Comparison of ENCODE assay signal across 10 cellular contexts in genomic region chr19:495440-496332, GRCh38. TPM values are rescaled to one million over a fixed set of nuclear protein-coding genes. Genes with fewer than 3 reads are reported as not detected.
DNase-seq lines count a peak whose midpoint lies in the region; ATAC-seq and TF ChIP-seq lines count a peak whose summit lies in the region.
"Had no signal": no experiment of that assay in that cellular context is flagged by ENCODE, and none has a peak within 500 bp of the region (broad histone marks: within the 10 kb centered on the region; RNA-seq: fewer than 3 reads in every experiment).

No MANE protein-coding gene starts in this region.

- H3K36me3 ChIP-seq in DOHH2 (ENCODE audit: control insufficient read depth, low read length), result no peaks in the 10 kb centered on the region
- H3K36me3 ChIP-seq: ovary had no signal

- no peaks in the 10 kb centered on the region for H4K20me1 ChIP-seq in DOHH2 (ENCODE audit: control insufficient read depth, insufficient read depth, low read depth, low read length)

- no peak overlapping the region for H3K4me2 ChIP-seq in DOHH2 (ENCODE audit: low read length)

- no peak overlapping the region for H3K27ac Mint-ChIP-seq in activated CD8-positive, alpha-beta memory T cell treated with anti-CD3 and anti-CD28 coated beads, Interleukin-2, amount 10 ng/mL, durations not matched to agents 7 days and 5 days
- H3K27ac Mint-ChIP-seq: T-cell had no signal

- H3K4me1 Mint-ChIP-seq in activated CD8-positive, alpha-beta memory T cell treated with anti-CD3 and anti-CD28 coated beads, Interleukin-2, amount 10 ng/mL, durations not matched to agents 7 days and 5 days, result peaks cover 2% of the 10 kb centered on the region

- peaks cover 8% of the 10 kb centered on the region for H3K27me3 ChIP-seq in DOHH2 (ENCODE audit: control insufficient read depth, low read length)

- H3K9me2 ChIP-seq in DOHH2 (replicated peaks; ENCODE audit: control insufficient read depth, low read length), result no peaks in the 10 kb centered on the region

- peaks cover 10% of the 10 kb centered on the region; the same call in 1 of the 2 replicates for H3K9me3 ChIP-seq in DOHH2 (ENCODE audit: control insufficient read depth, insufficient read depth, low read length)
- H3K9me3 ChIP-seq: ovary had no signal

- ATAC-seq in activated CD8-positive, alpha-beta memory T cell treated with anti-CD3 and anti-CD28 coated beads, Interleukin-2, amount 10 ng/mL, durations not matched to agents 7 days and 5 days, result peak; percentile 40
- ATAC-seq in sciatic nerve (no peak), GM18520 (IDR thresholded peaks at IDR 0.05; ENCODE audit: unreplicated experiment) (no peak)

- peak; percentile 66 for DNase-seq in activated CD8-positive, alpha-beta memory T cell treated with anti-CD3 and anti-CD28 coated beads, Interleukin-2, amount 10 ng/mL, durations not matched to agents 7 days and 5 days
- DNase-seq in foreskin fibroblast (peak in 1 of 2 donors; percentile 65), sciatic nerve (ENCODE audit: low spot score) (peak; percentile 61), amniotic stem cell (lab: John Stamatoyannopoulos, UW) (no peak)
- DNase-seq in NK-92 treated with Interleukin-12 subunit alpha and Interleukin-12 subunit beta, amount 100 ng/mL, for 24 hours (lab: John Stamatoyannopoulos, UW), result no peak

- H3K27me3 Mint-ChIP-seq in activated CD8-positive, alpha-beta memory T cell treated with anti-CD3 and anti-CD28 coated beads, Interleukin-2, amount 10 ng/mL, durations not matched to agents 7 days and 5 days, result peaks cover 18% of the 10 kb centered on the region

- CTCF ChIA-PET in activated CD8-positive, alpha-beta memory T cell treated with anti-CD3 and anti-CD28 coated beads, Interleukin-2, amount 10 ng/mL, durations not matched to agents 7 days and 5 days (lab: Charles Lee), result interaction anchor here (1.1 to 3.1 kb wide), 6 partner anchors 8 to 36 kb away, joined by 3 to 23 read pairs (median 6); partner anchors contain the start of gene CDC34

- H3K27ac ChIP-seq in DOHH2 (ENCODE audit: low read depth, low read length), result no peak overlapping the region
- H3K27ac ChIP-seq: ovary had no signal

- intact Hi-C loops in sciatic nerve (cut with DNase I), result no loop called here

- no peak for TF ChIP-seq EP300 in Ishikawa (IDR thresholded peaks at IDR 0.05; ENCODE audit: borderline replicate concordance)

- H3K4me3 Mint-ChIP-seq in activated CD8-positive, alpha-beta memory T cell treated with anti-CD3 and anti-CD28 coated beads, Interleukin-2, amount 10 ng/mL, durations not matched to agents 7 days and 5 days, result no peak overlapping the region

- peaks cover 3% of the 10 kb centered on the region for H3K36me3 Mint-ChIP-seq in activated CD8-positive, alpha-beta memory T cell treated with anti-CD3 and anti-CD28 coated beads, Interleukin-2, amount 10 ng/mL, durations not matched to agents 7 days and 5 days

- peaks cover 3% of the 10 kb centered on the region for H3K9me3 Mint-ChIP-seq in activated CD8-positive, alpha-beta memory T cell treated with anti-CD3 and anti-CD28 coated beads, Interleukin-2, amount 10 ng/mL, durations not matched to agents 7 days and 5 days (ENCODE audit: low read depth)
- H3K9me3 Mint-ChIP-seq: T-cell had no signal

- peak; percentile 21; the same call in 1 of the 2 replicates for TF ChIP-seq RAD21 in Ishikawa (IDR thresholded peaks at IDR 0.05; ENCODE audit: low read depth)

- H3K4me3 ChIP-seq in DOHH2 (ENCODE audit: low read length) (no peak overlapping the region), foreskin fibroblast (ENCODE audit: low read depth in 1 of 2, low read length in 2 of 2) (no peak overlapping the region)
- H3K4me3 ChIP-seq: ovary had no signal

- no peaks in the 10 kb centered on the region for H3K79me2 ChIP-seq in DOHH2 (ENCODE audit: control insufficient read depth, low read length)

- TF ChIP-seq CTCF in DOHH2 (IDR thresholded peaks at IDR 0.05; ENCODE audit: low read depth, low read length, poor library complexity, severe bottlenecking) (peak; percentile 76), foreskin fibroblast (IDR thresholded peaks at IDR 0.05; ENCODE audit: low read depth, low read length) (peak; percentile 70)

- H3F3A ChIP-seq in DOHH2 (ENCODE audit: control insufficient read depth, insufficient read depth), result peaks cover 4% of the 10 kb centered on the region

- 0 out of 2 replicates have a peak, but pooled peaks cover 3% of the 10 kb centered on the region for H3K4me1 ChIP-seq in DOHH2 (ENCODE audit: control insufficient read depth, low read length)

TF ChIP-seq in Ishikawa, 13 proteins besides CTCF, POLR2A, EP300 and RAD21:
- TF ChIP-seq TAF1 (IDR thresholded peaks at IDR 0.05; ENCODE audit: low read depth) (no peak), EGR1 (IDR thresholded peaks at IDR 0.05) (peak; percentile 52; the same call in 1 of the 2 replicates), ZBTB7A (IDR thresholded peaks at IDR 0.05; ENCODE audit: low read depth) (peak; percentile 88; the same call in 1 of the 2 replicates)

RNA-seq across cellular contexts. Expression of gene MADCAM1, which starts 0.6 kb away (rescaled TPM):
- under 1 TPM; 0.16 to 0.44 TPM for total RNA-seq in activated CD8-positive, alpha-beta memory T cell treated with anti-CD3 and anti-CD28 coated beads, Interleukin-2, amount 10 ng/mL, durations not matched to agents 7 days and 5 days
- 1.1 TPM for total RNA-seq in sciatic nerve

RNA-seq across cellular contexts. Expression of gene TPGS1, which starts 11.6 kb away (rescaled TPM):
- 10 to 100 TPM; 19.4 to 21.6 TPM for total RNA-seq in activated CD8-positive, alpha-beta memory T cell treated with anti-CD3 and anti-CD28 coated beads, Interleukin-2, amount 10 ng/mL, durations not matched to agents 7 days and 5 days
- 18.5 TPM for total RNA-seq in sciatic nerve

RNA-seq across cellular contexts. Expression of gene SHC2, which starts 34.9 kb away (rescaled TPM):
- total RNA-seq in activated CD8-positive, alpha-beta memory T cell treated with anti-CD3 and anti-CD28 coated beads, Interleukin-2, amount 10 ng/mL, durations not matched to agents 7 days and 5 days, result not detected
- 31.6 TPM for total RNA-seq in sciatic nerve

RNA-seq across cellular contexts. Expression of gene CDC34, which starts 35.9 kb away (rescaled TPM):
- 10 to 100 TPM; 58.3 to 58.9 TPM for total RNA-seq in activated CD8-positive, alpha-beta memory T cell treated with anti-CD3 and anti-CD28 coated beads, Interleukin-2, amount 10 ng/mL, durations not matched to agents 7 days and 5 days
- 40.2 TPM for total RNA-seq in sciatic nerve

RNA-seq across cellular contexts. Expression of gene GZMM, which starts 48.2 kb away (rescaled TPM):
- total RNA-seq in activated CD8-positive, alpha-beta memory T cell treated with anti-CD3 and anti-CD28 coated beads, Interleukin-2, amount 10 ng/mL, durations not matched to agents 7 days and 5 days, result 10 to 100 TPM; 46.9 to 76.3 TPM
- 1.4 TPM for total RNA-seq in sciatic nerve

Comparison
In these comparisons a context has a peak if more than half of its experiments do, and no peak if none do; other contexts are left out.
1. DNase-seq: peak in activated CD8-positive, alpha-beta memory T cell treated with anti-CD3 and anti-CD28 coated beads, Interleukin-2, amount 10 ng/mL, durations not matched to agents 7 days and 5 days (single experiment) and sciatic nerve (single experiment); none in amniotic stem cell (single experiment) and NK-92 treated with Interleukin-12 subunit alpha and Interleukin-12 subunit beta, amount 100 ng/mL, for 24 hours (single experiment).
2. RNA of gene SHC2, which starts 34.9 kb away (total RNA-seq): 31.6 TPM in sciatic nerve (single experiment); not detected in activated CD8-positive, alpha-beta memory T cell treated with anti-CD3 and anti-CD28 coated beads, Interleukin-2, amount 10 ng/mL, durations not matched to agents 7 days and 5 days; every median in the first group is over 10 times any median in the second.